Comparison of ENCODE assay signal across 8 cellular contexts in the genomic region with DNA sequence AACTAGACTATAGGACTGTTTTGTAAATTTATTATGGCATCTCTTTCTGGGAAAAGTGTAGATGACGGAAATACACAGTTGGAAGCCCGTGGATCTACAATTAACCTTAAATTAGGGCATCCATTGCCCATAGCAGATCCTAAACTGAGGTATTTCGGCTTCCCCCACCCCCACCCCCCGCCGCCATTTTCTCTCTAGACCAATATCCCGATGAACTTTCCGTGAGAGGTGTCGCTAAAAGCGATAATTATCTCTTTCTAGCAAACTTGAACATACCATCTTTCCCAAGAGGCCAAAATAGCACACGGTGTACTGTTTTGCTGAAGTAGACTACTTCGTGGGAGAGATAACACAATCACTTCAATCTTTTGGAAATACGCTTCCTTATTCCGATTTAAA. TPM values are rescaled to one million over a fixed set of nuclear protein-coding genes. Genes with fewer than 3 reads are reported as not detected.
DNase-seq lines count a peak whose midpoint lies in the region; ATAC-seq and TF ChIP-seq lines count a peak whose summit lies in the region.

No MANE protein-coding gene starts in this region.

- H3K4me3 ChIP-seq in BE2C (ENCODE audit: low read depth, low read length) (peak overlapping the region; percentile 61), HUES6 (ENCODE audit: low read depth, low read length) (peak overlapping the region; percentile 62), body of pancreas (no peak overlapping the region)

- no peaks in the 10 kb centered on the region for H3K9me3 Mint-ChIP-seq in memory B cell

- peak overlapping the region; percentile 81 for H3K4me3 Mint-ChIP-seq in memory B cell

- ATAC-seq in body of pancreas (no peak), memory B cell (ENCODE audit: low read depth) (no peak), GM18519 (IDR thresholded peaks at IDR 0.05; ENCODE audit: low FRiP score, unreplicated experiment) (no peak), GM19395 (IDR thresholded peaks at IDR 0.05; ENCODE audit: unreplicated experiment) (no peak)

- TF ChIP-seq CTCF in BE2C (IDR thresholded peaks at IDR 0.05; ENCODE audit: low read depth, low read length), result no peak
- no peak for TF ChIP-seq CTCF in body of pancreas (IDR thresholded peaks at IDR 0.05)

- H3K36me3 ChIP-seq in BE2C (no peaks in the 10 kb centered on the region), HUES6 (ENCODE audit: control insufficient read depth, insufficient read depth, low read length) (no peaks in the 10 kb centered on the region), body of pancreas (replicated peaks in 1 of 2; ENCODE audit: insufficient read depth in 1 of 2, low read depth in 2 of 2) (no peaks in the 10 kb centered on the region)

- H3K27ac Mint-ChIP-seq in memory B cell, result peak overlapping the region; percentile 90

- no peaks in the 10 kb centered on the region for H3K27me3 Mint-ChIP-seq in memory B cell

- intact Hi-C loops in body of pancreas (cut with DNase I), result no loop called here

- H3K36me3 Mint-ChIP-seq in memory B cell, result no peaks in the 10 kb centered on the region

- H3K4me1 Mint-ChIP-seq in memory B cell, result peaks cover 5% of the 10 kb centered on the region

- TF ChIP-seq POLR2A in body of pancreas (IDR thresholded peaks at IDR 0.05), result no peak

- peak overlapping the region; percentile 99 for H3K9ac ChIP-seq in HUES6 (ENCODE audit: low read length)

- DNase-seq in BE2C (no peak), body of pancreas (no peak), memory B cell (ENCODE audit: low spot score in 2 of 2) (no peak), NK-92 (lab: John Stamatoyannopoulos, UW; ENCODE audit: unreplicated experiment) (no peak), iPS-NIHi11 (ENCODE audit: low spot score) (no peak)

- peak overlapping the region; percentile 83; the same call in 1 of the 2 replicates for H3K27ac ChIP-seq in HUES6 (ENCODE audit: low read depth, low read length)
- H3K27ac ChIP-seq in body of pancreas, result peak overlapping the region; percentile 87 to 99 (median 94)

- WGBS in body of pancreas, 2 donors, result 1 to 2% methylated on average over 12 to 13 of the region's 13 CpGs

- no peaks in the 10 kb centered on the region; the same call in 1 of the 2 replicates for H3K4me1 ChIP-seq in BE2C
- peaks cover 7% of the 10 kb centered on the region; the same call in 1 of the 2 replicates for H3K4me1 ChIP-seq in HUES6 (ENCODE audit: control insufficient read depth, insufficient read depth, low read length)
- H3K4me1 ChIP-seq in body of pancreas, result peaks cover 4% of the 10 kb centered on the region

- H3K9me3 ChIP-seq in BE2C, result no peaks in the 10 kb centered on the region
- no peaks in the 10 kb centered on the region for H3K9me3 ChIP-seq in HUES6 (ENCODE audit: control insufficient read depth, insufficient read depth, low read depth, low read length)
- no peaks in the 10 kb centered on the region for H3K9me3 ChIP-seq in body of pancreas

- H3K27me3 ChIP-seq in BE2C, result no peaks in the 10 kb centered on the region
- H3K27me3 ChIP-seq in HUES6 (ENCODE audit: control insufficient read depth, insufficient read depth, low read length), result peaks cover 51% of the 10 kb centered on the region
- H3K27me3 ChIP-seq in body of pancreas, result no peaks in the 10 kb centered on the region

RNA-seq across cellular contexts. Expression of a gene that starts 0.6 kb away (rescaled TPM):
- 2.4 TPM for polyA plus RNA-seq in BE2C (2012; ENCODE audit: insufficient read depth, insufficient read length, low read depth)
- 1 to 10 TPM; 4.7 to 7.6 TPM for total RNA-seq in body of pancreas

RNA-seq across cellular contexts. Expression of a gene that starts 28.4 kb away (rescaled TPM):
- 121 TPM for polyA plus RNA-seq in BE2C (2012; ENCODE audit: insufficient read depth, insufficient read length, low read depth)
- 100 to 1,000 TPM in 1 of 2 donors, 10 to 100 TPM in 1; 49.1 to 105 TPM for total RNA-seq in body of pancreas

Comparison
In these comparisons a context has a peak if more than half of its experiments do, and no peak if none do; other contexts are left out.
1. H3K4me3 ChIP-seq: peak in BE2C (single experiment) and HUES6 (single experiment); none in body of pancreas (0 of 2).